22 cellular contexts compared by ENCODE assay signal in the genomic region with DNA sequence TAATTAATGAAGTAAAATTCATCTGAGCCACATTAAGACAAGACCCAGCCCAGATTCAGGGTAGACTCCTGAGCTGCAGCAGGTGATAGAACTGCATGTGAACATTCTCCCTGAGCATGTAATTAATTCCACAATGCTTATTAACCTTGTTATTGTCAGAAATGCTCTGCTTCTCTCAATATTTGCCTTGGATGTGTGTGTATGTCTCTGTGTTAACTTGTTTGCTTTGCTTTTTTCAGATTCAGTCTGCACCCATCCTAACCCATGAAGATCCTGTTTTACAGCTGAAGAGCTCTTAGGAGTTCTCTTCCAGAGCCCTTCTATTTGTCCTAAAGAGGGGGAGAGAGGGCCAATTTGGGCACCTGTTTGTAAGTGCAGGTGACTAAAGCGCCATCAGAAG.
DNase-seq lines count a peak whose midpoint lies in the region; ATAC-seq, FAIRE-seq and TF ChIP-seq lines count a peak whose summit lies in the region.
"Had no signal": no experiment of that assay in that cellular context is flagged by ENCODE, and none has a peak within 500 bp of the region (broad histone marks: within the 10 kb centered on the region; RNA-seq: fewer than 3 reads in every experiment).

No MANE protein-coding gene starts in this region.

- no peak overlapping the region for H3K9ac ChIP-seq in K562 (ENCODE audit: insufficient read depth in 1 of 2, low read depth in 2 of 2, low read length in 2 of 2)

- no peak overlapping the region for H3K4me3 ChIP-seq in CD4-positive, alpha-beta memory T cell (ENCODE audit: low read length in 2 of 2)
- H3K4me3 ChIP-seq in K562 = no peak overlapping the region
- H3K4me3 ChIP-seq: esophagus squamous epithelium, spleen, stomach had no signal

- intact Hi-C loops in CD4-positive, alpha-beta memory T cell (cut with micrococcal nuclease) = no loop called here
- intact Hi-C loops in K562 (cut with micrococcal nuclease) = no loop called here

- peaks cover 86% of the 10 kb centered on the region for H3K36me3 ChIP-seq in CD4-positive, alpha-beta memory T cell (ENCODE audit: insufficient read depth, low read length)
- H3K36me3 ChIP-seq in K562 (ENCODE audit: control insufficient read depth, insufficient read depth, low read length) = peaks cover 76% of the 10 kb centered on the region

- no peak for TF ChIP-seq EP300 in K562 (IDR thresholded peaks at IDR 0.05; ENCODE audit: low read length)

- in situ Hi-C loops in K562 (cut with MboI) = no loop called here

- H2AFZ ChIP-seq in K562 (ENCODE audit: low read depth, low read length) = no peak overlapping the region

- no peaks in the 10 kb centered on the region for H3K9me3 Mint-ChIP-seq in CD4-positive, alpha-beta memory T cell
- H3K9me3 Mint-ChIP-seq: activated CD4-positive, alpha-beta T cell treated with anti-CD3 and anti-CD28 coated beads, Interleukin-2, amount 10 ng/mL, durations not matched to agents 7 days and 5 days; activated naive CD4-positive, alpha-beta T cell treated with anti-CD3 and anti-CD28 coated beads, Interleukin-2, amount 50 U/mL, for 24 hours; central memory CD8-positive, alpha-beta T cell; HFFc6 had no signal

- DNase-seq in CD4-positive, alpha-beta memory T cell = no peak
- DNase-seq in COR-L47 (lab: John Stamatoyannopoulos, UW) = peak; percentile 50
- DNase-seq in NCI-H510A (lab: John Stamatoyannopoulos, UW) = peak; percentile 78
- DNase-seq in K562 (ENCODE audit: extremely low read depth in 1 of 4, low spot score in 3 of 4) = no peak
- no peak for DNase-seq in NCI-H1694 treated with DMSO at 0.1 percent for 48 hours (lab: John Stamatoyannopoulos, UW)
- DNase-seq in ecto neural progenitor cell (ENCODE audit: low spot score) = no peak
- DNase-seq in GM19240 (ENCODE audit: insufficient read length, low spot score) = no peak
- DNase-seq: activated CD4-positive, alpha-beta T cell treated with anti-CD3 and anti-CD28 coated beads, Interleukin-2, amount 10 ng/mL, durations not matched to agents 7 days and 5 days; AML-193; Caco-2; esophagus squamous epithelium; HFFc6; NCI-H1436 treated with DMSO at 0.1 percent for 48 hours; NCI-H526 treated with DMSO at 0.1 percent for 48 hours; SHP77; spleen; stimulated activated CD4-positive, alpha-beta T cell treated with anti-CD3 and anti-CD28 coated beads, Interleukin-4, amount 100 ng/mL, for 24 hours; stomach; trophoblast cell had no signal

- TF ChIP-seq POLR2A in K562 (conservative IDR thresholded peaks at IDR 0.05) = no peak

- no peaks in the 10 kb centered on the region for H3K79me2 ChIP-seq in K562 (ENCODE audit: control insufficient read depth, insufficient read depth, low read length)

- no peak for ATAC-seq in K562

- no peak overlapping the region for H3K27ac ChIP-seq in CD4-positive, alpha-beta memory T cell (ENCODE audit: low read depth, low read length)
- H3K27ac ChIP-seq in K562 (ENCODE audit: extremely low read depth, low read depth, low read length) = no peak overlapping the region
- H3K27ac ChIP-seq: esophagus squamous epithelium, spleen, stomach had no signal

- H3K27ac Mint-ChIP-seq in CD4-positive, alpha-beta memory T cell = peak overlapping the region in 4 of 7 donors; percentile 14 to 66 (median 36)
- H3K27ac Mint-ChIP-seq: activated CD4-positive, alpha-beta T cell treated with anti-CD3 and anti-CD28 coated beads, Interleukin-2, amount 10 ng/mL, durations not matched to agents 7 days and 5 days; HFFc6 had no signal

- BruUV-seq in K562 (replicated peaks; lab: Mats Ljungman, UMichigan) = no TSS peak

- H3K4me3 Mint-ChIP-seq in CD4-positive, alpha-beta memory T cell = no peak overlapping the region
- H3K4me3 Mint-ChIP-seq: activated CD4-positive, alpha-beta T cell treated with anti-CD3 and anti-CD28 coated beads, Interleukin-2, amount 10 ng/mL, durations not matched to agents 7 days and 5 days; activated naive CD4-positive, alpha-beta T cell treated with anti-CD3 and anti-CD28 coated beads, Interleukin-2, amount 50 U/mL, for 24 hours; central memory CD8-positive, alpha-beta T cell; HFFc6 had no signal

- H3K4me2 ChIP-seq in K562 (ENCODE audit: insufficient read depth, low read length) = no peak overlapping the region

- no peak for TF ChIP-seq CTCF in K562 (IDR thresholded peaks at IDR 0.05 in 2 of 3, conservative IDR thresholded peaks at IDR 0.05 in 1 of 3; ENCODE audit: insufficient read depth in 2 of 3, low read depth in 1 of 3, low read length in 3 of 3)

- H3K27me3 Mint-ChIP-seq in CD4-positive, alpha-beta memory T cell = no peaks in the 10 kb centered on the region
- H3K27me3 Mint-ChIP-seq: activated CD4-positive, alpha-beta T cell treated with anti-CD3 and anti-CD28 coated beads, Interleukin-2, amount 10 ng/mL, durations not matched to agents 7 days and 5 days; activated naive CD4-positive, alpha-beta T cell treated with anti-CD3 and anti-CD28 coated beads, Interleukin-2, amount 50 U/mL, for 24 hours; central memory CD8-positive, alpha-beta T cell had no signal

- TF ChIP-seq RAD21 in K562 (CRISPR knock-in tag; conservative IDR thresholded peaks at IDR 0.05 in 1 of 2, IDR thresholded peaks at IDR 0.05 in 1 of 2) = no peak

- WGBS in K562 (ENCODE audit: insufficient coverage, low coverage, missing lambda C conversion rate) = 96% methylated on average over 1 of the region's 1 CpG

- no peaks in the 10 kb centered on the region for H3K9me1 ChIP-seq in K562 (ENCODE audit: control insufficient read depth, insufficient read depth, low read length)

- H3K36me3 Mint-ChIP-seq in CD4-positive, alpha-beta memory T cell = peaks cover 62 to 78% of the 10 kb centered on the region in 2 donors

- no peaks in the 10 kb centered on the region for H3K4me1 ChIP-seq in CD4-positive, alpha-beta memory T cell (ENCODE audit: insufficient read depth, low read length)
- H3K4me1 ChIP-seq in K562 (replicated peaks in 1 of 2; ENCODE audit: control insufficient read depth in 2 of 2, insufficient read depth in 2 of 2, low read length in 2 of 2) = no peaks in the 10 kb centered on the region
- H3K4me1 ChIP-seq: Caco-2, esophagus squamous epithelium had no signal

- POLR2A ChIA-PET in CD4-positive, alpha-beta memory T cell (lab: Charles Lee; ENCODE audit: partially characterized antibody) = interaction anchor here (1.0 to 1.1 kb wide), 2 partner anchors 11 to 70 kb away, joined by 3 read pairs; no protein-coding TSS in a partner anchor
- POLR2A ChIA-PET in K562 (lab: Yijun Ruan, JAX) = interaction anchor here (0.7 kb wide), 1 partner anchor 1351 kb away, joined by 3 read pairs; no protein-coding TSS in a partner anchor

- no peaks in the 10 kb centered on the region for H3K9me3 ChIP-seq in CD4-positive, alpha-beta memory T cell (ENCODE audit: control insufficient read depth in 1 of 2, low read length in 2 of 2)
- no peaks in the 10 kb centered on the region for H3K9me3 ChIP-seq in K562 (replicated peaks; ENCODE audit: control insufficient read depth, insufficient read depth, low read depth, low read length)
- H3K9me3 ChIP-seq: Caco-2, esophagus squamous epithelium, spleen, stomach had no signal

- no peak for FAIRE-seq in K562 (lab: Jason Lieb, UNC)
- FAIRE-seq: astrocyte had no signal

- no peaks in the 10 kb centered on the region for H3K27me3 ChIP-seq in CD4-positive, alpha-beta memory T cell (ENCODE audit: insufficient read depth, low read length)
- no peaks in the 10 kb centered on the region for H3K27me3 ChIP-seq in K562 (ENCODE audit: control insufficient read depth in 2 of 2, insufficient read depth in 2 of 2, low read length in 2 of 2)
- H3K27me3 ChIP-seq: esophagus squamous epithelium, spleen, stomach had no signal

- H3K4me1 Mint-ChIP-seq in CD4-positive, alpha-beta memory T cell = peaks cover 0 to 2% (median under 1%) of the 10 kb centered on the region in 4 donors
- H3K4me1 Mint-ChIP-seq: activated CD4-positive, alpha-beta T cell treated with anti-CD3 and anti-CD28 coated beads, Interleukin-2, amount 10 ng/mL, durations not matched to agents 7 days and 5 days; activated naive CD4-positive, alpha-beta T cell treated with anti-CD3 and anti-CD28 coated beads, Interleukin-2, amount 50 U/mL, for 24 hours had no signal

- no peaks in the 10 kb centered on the region for H4K20me1 ChIP-seq in K562 (replicated peaks; ENCODE audit: control insufficient read depth, insufficient read depth, low read length)

- CTCF ChIA-PET in CD4-positive, alpha-beta memory T cell (lab: Charles Lee; ENCODE audit: partially characterized antibody) = interaction anchor here (1.1 to 1.5 kb wide), 3 partner anchors 76 to 190 kb away, joined by 3 read pairs; no protein-coding TSS in a partner anchor
- CTCF ChIA-PET in K562 (lab: Yijun Ruan, JAX; ENCODE audit: low intra/inter-chr PET ratio) = no interaction called here

TF ChIP-seq in K562, 482 proteins besides CTCF, POLR2A, EP300 and RAD21:
- TF ChIP-seq TEAD4 (IDR thresholded peaks at IDR 0.05; ENCODE audit: low read length) (no peak), TEAD4 (CRISPR knock-in tag; IDR thresholded peaks at IDR 0.05; ENCODE audit: borderline replicate concordance) (0 out of 2 replicates have a peak, but pooled peaks have one; percentile 33), ILF3 (IDR thresholded peaks at IDR 0.05; ENCODE audit: borderline replicate concordance) (no peak)

Comparison
In these comparisons a context has a peak if more than half of its experiments do, and no peak if none do; other contexts are left out.
1. DNase-seq: peak in COR-L47 (single experiment) and NCI-H510A (single experiment); none in CD4-positive, alpha-beta memory T cell (0 of 5), K562 (0 of 4), NCI-H1694 treated with DMSO at 0.1 percent for 48 hours (single experiment), ecto neural progenitor cell (single experiment) and GM19240 (single experiment).